In the genomic region with DNA sequence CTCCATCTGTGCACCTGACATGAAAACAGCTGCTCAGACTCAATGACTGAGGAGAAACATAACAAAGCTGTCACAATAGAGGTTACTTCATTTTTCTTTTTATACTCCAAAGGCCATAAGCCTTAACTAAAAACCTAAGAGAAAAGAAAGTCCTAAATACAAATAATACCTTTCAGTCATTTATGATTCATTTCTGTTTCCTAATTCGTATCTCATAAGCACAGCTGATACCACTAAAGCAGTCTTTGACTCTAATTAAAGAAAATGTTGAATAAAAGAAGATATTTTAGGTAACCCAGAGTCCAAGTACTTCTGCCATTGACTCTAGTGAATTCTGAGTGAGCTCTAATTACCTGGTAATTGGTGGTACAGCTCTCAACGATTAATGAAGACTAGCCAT, we compare ENCODE assay signal across 15 cellular contexts. TPM values are rescaled to one million over a fixed set of nuclear protein-coding genes. Genes with fewer than 3 reads are reported as not detected.
DNase-seq lines count a peak whose midpoint lies in the region; ATAC-seq lines count a peak whose summit lies in the region.
"Had no signal": no experiment of that assay in that cellular context is flagged by ENCODE, and none has a peak within 500 bp of the region (broad histone marks: within the 10 kb centered on the region; RNA-seq: fewer than 3 reads in every experiment).

No MANE protein-coding gene starts in this region.

- peaks cover 36% of the 10 kb centered on the region for H3K4me1 Mint-ChIP-seq in activated naive CD8-positive, alpha-beta T cell (ENCODE audit: low read depth)
- H3K4me1 Mint-ChIP-seq in activated naive CD8-positive, alpha-beta T cell treated with anti-CD3 and anti-CD28 coated beads for 36 hours = peaks cover 17% of the 10 kb centered on the region
- H3K4me1 Mint-ChIP-seq in central memory CD8-positive, alpha-beta T cell = peaks cover 16% of the 10 kb centered on the region
- H3K4me1 Mint-ChIP-seq: H9 had no signal

- no peak for ATAC-seq in central memory CD8-positive, alpha-beta T cell (replicated peaks; ENCODE audit: extremely low read depth, poor library complexity, severe bottlenecking)
- ATAC-seq in HG02870 (IDR thresholded peaks at IDR 0.05; ENCODE audit: unreplicated experiment) = no peak

- no peak overlapping the region for H3K4me3 Mint-ChIP-seq in activated naive CD8-positive, alpha-beta T cell
- no peak overlapping the region for H3K4me3 Mint-ChIP-seq in activated naive CD8-positive, alpha-beta T cell treated with anti-CD3 and anti-CD28 coated beads for 36 hours
- H3K4me3 Mint-ChIP-seq in central memory CD8-positive, alpha-beta T cell = no peak overlapping the region
- H3K4me3 Mint-ChIP-seq: CD14-positive monocyte; CD8-positive, alpha-beta memory T cell; H9; IgD-negative memory B cell had no signal

- DNase-seq in NCI-H1105 treated with DMSO at 0.1 percent for 48 hours (lab: John Stamatoyannopoulos, UW) (peak; percentile 35), NCI-H1105 (lab: John Stamatoyannopoulos, UW) (no peak), T-helper 2 cell (no peak), NCI-H345 (lab: John Stamatoyannopoulos, UW) (no peak)
- DNase-seq in activated naive CD8-positive, alpha-beta T cell treated with anti-CD3 and anti-CD28 coated beads for 36 hours = no peak
- no peak for DNase-seq in central memory CD8-positive, alpha-beta T cell (ENCODE audit: low spot score in 2 of 2)
- DNase-seq: Caco-2; CD8-positive, alpha-beta memory T cell; DMS 273 treated with DMSO at 0.1 percent for 48 hours; GOT3; H9 had no signal

- no peaks in the 10 kb centered on the region for H3K27me3 Mint-ChIP-seq in activated naive CD8-positive, alpha-beta T cell
- H3K27me3 Mint-ChIP-seq in activated naive CD8-positive, alpha-beta T cell treated with anti-CD3 and anti-CD28 coated beads for 36 hours = no peaks in the 10 kb centered on the region
- no peaks in the 10 kb centered on the region for H3K27me3 Mint-ChIP-seq in central memory CD8-positive, alpha-beta T cell
- H3K27me3 Mint-ChIP-seq: CD8-positive, alpha-beta memory T cell; IgD-negative memory B cell had no signal

- H3K9me3 Mint-ChIP-seq in activated naive CD8-positive, alpha-beta T cell (ENCODE audit: low read depth) = no peaks in the 10 kb centered on the region
- no peaks in the 10 kb centered on the region for H3K9me3 Mint-ChIP-seq in activated naive CD8-positive, alpha-beta T cell treated with anti-CD3 and anti-CD28 coated beads for 36 hours
- H3K9me3 Mint-ChIP-seq in central memory CD8-positive, alpha-beta T cell = no peaks in the 10 kb centered on the region
- H3K9me3 Mint-ChIP-seq: CD14-positive monocyte; CD8-positive, alpha-beta memory T cell; H9; IgD-negative memory B cell had no signal

- peak overlapping the region; percentile 50 for H3K27ac Mint-ChIP-seq in activated naive CD8-positive, alpha-beta T cell
- no peak overlapping the region for H3K27ac Mint-ChIP-seq in activated naive CD8-positive, alpha-beta T cell treated with anti-CD3 and anti-CD28 coated beads for 36 hours
- H3K27ac Mint-ChIP-seq in central memory CD8-positive, alpha-beta T cell (ENCODE audit: low read depth) = peak overlapping the region; percentile 18
- H3K27ac Mint-ChIP-seq: H9, IgD-negative memory B cell had no signal

- H3K36me3 Mint-ChIP-seq in activated naive CD8-positive, alpha-beta T cell = peaks cover 9% of the 10 kb centered on the region
- peaks cover 28% of the 10 kb centered on the region for H3K36me3 Mint-ChIP-seq in activated naive CD8-positive, alpha-beta T cell treated with anti-CD3 and anti-CD28 coated beads for 36 hours
- peaks cover 20% of the 10 kb centered on the region for H3K36me3 Mint-ChIP-seq in central memory CD8-positive, alpha-beta T cell (ENCODE audit: insufficient read depth)

RNA-seq across cellular contexts. Expression of a gene that starts 20.6 kb away (rescaled TPM):
- 10 to 100 TPM; 14.5 to 15.7 TPM for total RNA-seq in activated naive CD8-positive, alpha-beta T cell treated with anti-CD3 and anti-CD28 coated beads for 36 hours
